Comparison of ENCODE assay signal across 22 cellular contexts in genomic region chr4:147645099-147645498, GRCh38. TPM values are rescaled to one million over a fixed set of nuclear protein-coding genes. Genes with fewer than 3 reads are reported as not detected.
A peak's percentile ranks its signal among the peaks of the same experiment; 100 is the strongest.
DNase-seq lines count a peak whose midpoint lies in the region; ATAC-seq, FAIRE-seq and TF ChIP-seq lines count a peak whose summit lies in the region.
"Had no signal": no experiment of that assay in that cellular context is flagged by ENCODE, and none has a peak within 500 bp of the region (broad histone marks: within the 10 kb centered on the region; RNA-seq: fewer than 3 reads in every experiment).

No MANE protein-coding gene starts in this region.

- no peak overlapping the region for H3K4me3 ChIP-seq in SK-N-SH (ENCODE audit: low read depth in 2 of 2, low read length in 1 of 2)
- no peak overlapping the region for H3K4me3 ChIP-seq in pancreas
- H3K4me3 ChIP-seq: A549; BLaER1 treated with 17β-estradiol and CSF1 and Interleukin-3, amounts not matched to agents 10 nM and 100 nM; HAP-1 had no signal

- no peak overlapping the region for H3K4me2 ChIP-seq in SK-N-SH
- H3K4me2 ChIP-seq: A549; BLaER1 treated with 17β-estradiol and CSF1 and Interleukin-3, amounts not matched to agents 10 nM and 100 nM had no signal

- ATAC-seq in SK-N-SH treated with all-trans-retinoic acid at 6 μM for 48 hours (no peak), pancreas (no peak), HG02870 (IDR thresholded peaks at IDR 0.05; ENCODE audit: unreplicated experiment) (no peak)
- ATAC-seq: A549 had no signal

- H4K20me1 ChIP-seq in SK-N-SH (ENCODE audit: insufficient read depth), result no peaks in the 10 kb centered on the region

- H3K4me1 ChIP-seq in SK-N-SH (ENCODE audit: control insufficient read depth in 1 of 2, insufficient read depth in 2 of 2, low read depth in 1 of 2, low read length in 1 of 2), result peaks cover 0 to 5% of the 10 kb centered on the region in 2 experiments; a peak in 3 of 4 replicates
- peaks cover 0 to 9% (median 0%) of the 10 kb centered on the region in 3 donors for H3K4me1 ChIP-seq in pancreas
- H3K4me1 ChIP-seq: A549; BLaER1 treated with 17β-estradiol and CSF1 and Interleukin-3, amounts not matched to agents 10 nM and 100 nM; HAP-1 had no signal

- no peak for TF ChIP-seq EP300 in SK-N-SH (IDR thresholded peaks at IDR 0.05; ENCODE audit: borderline replicate concordance in 1 of 2, low read depth in 1 of 2, low read length in 1 of 2)

- intact Hi-C loops in pancreas (cut with DNase I), result no loop called here

- peak; percentile 5 for FAIRE-seq in pancreas (lab: Jason Lieb, UNC)
- FAIRE-seq: A549, GM18507, H54 had no signal

- no peaks in the 10 kb centered on the region for H3K27me3 ChIP-seq in SK-N-SH (ENCODE audit: insufficient read depth)
- H3K27me3 ChIP-seq in pancreas, result no peaks in the 10 kb centered on the region
- H3K27me3 ChIP-seq: BE2C; BLaER1 treated with 17β-estradiol and CSF1 and Interleukin-3, amounts not matched to agents 10 nM and 100 nM had no signal

- H3K36me3 ChIP-seq in SK-N-SH (replicated peaks in 1 of 2; ENCODE audit: control insufficient read depth in 1 of 2, insufficient read depth in 2 of 2, low read length in 1 of 2) (peaks cover 8 to 16% of the 10 kb centered on the region in 2 experiments), pancreas (peaks cover 0 to 8% (median 0%) of the 10 kb centered on the region in 3 donors)

- H3K27ac ChIP-seq in SK-N-SH (ENCODE audit: low read depth in 2 of 2, low read length in 1 of 2) (no peak overlapping the region), pancreas (no peak overlapping the region)
- H3K27ac ChIP-seq: 22Rv1; A549; BLaER1 treated with 17β-estradiol and CSF1 and Interleukin-3, amounts not matched to agents 10 nM and 100 nM had no signal

- TF ChIP-seq CTCF in SK-N-SH (IDR thresholded peaks at IDR 0.05) (no peak), pancreas (IDR thresholded peaks at IDR 0.05) (no peak)

- H3K79me2 ChIP-seq in SK-N-SH (ENCODE audit: insufficient read depth), result peaks cover 11% of the 10 kb centered on the region

- DNase-seq in SK-N-SH (no peak), SK-N-DZ (ENCODE audit: low spot score) (peak; percentile 20), pancreas (no peak)
- DNase-seq in activated CD4-positive, alpha-beta T cell treated with anti-CD3 and anti-CD28 coated beads for 1 hour, result no peak
- DNase-seq: ACHN; AML-193; BE2C; Calu3; CD4-positive, alpha-beta T cell; COR-L47; DMS79 treated with DMSO at 0.1 percent for 48 hours; GF-D8; GOT3; HFFc6 had no signal

- H3K9me3 ChIP-seq in SK-N-SH (no peaks in the 10 kb centered on the region), pancreas (no peaks in the 10 kb centered on the region)
- H3K9me3 ChIP-seq: A549, BE2C, HAP-1 had no signal

- H3K9ac ChIP-seq in SK-N-SH, result no peak overlapping the region
- H3K9ac ChIP-seq: BLaER1 treated with 17β-estradiol and CSF1 and Interleukin-3, amounts not matched to agents 10 nM and 100 nM had no signal

- H3F3A ChIP-seq in SK-N-SH (replicated peaks; ENCODE audit: insufficient read depth), result peaks cover 8% of the 10 kb centered on the region

- CTCF ChIA-PET in SK-N-SH (lab: Yijun Ruan, JAX), result no interaction called here

- POLR2A ChIA-PET in SK-N-SH (lab: Yijun Ruan, JAX), result no interaction called here

- H3K9me2 ChIP-seq in SK-N-SH, result no peaks in the 10 kb centered on the region

- H2AFZ ChIP-seq in SK-N-SH (ENCODE audit: low read depth), result no peak overlapping the region

- TF ChIP-seq RAD21 in SK-N-SH (IDR thresholded peaks at IDR 0.05; ENCODE audit: low read length), result no peak

TF ChIP-seq in SK-N-SH treated with all-trans-retinoic acid at 6 μM for 48 hours, 23 proteins besides CTCF, POLR2A, EP300 and RAD21 (continues in another document):
- TF ChIP-seq OSR1 (CRISPR knock-in tag; IDR thresholded peaks at IDR 0.05) (no peak), RARB (CRISPR knock-in tag; IDR thresholded peaks at IDR 0.05) (no peak), SNAI2 (CRISPR knock-in tag; IDR thresholded peaks at IDR 0.05) (0 out of 2 replicates have a peak, but pooled peaks have one; percentile 56), CSDC2 (CRISPR knock-in tag; IDR thresholded peaks at IDR 0.05) (no peak), ISL1 (CRISPR knock-in tag; IDR thresholded peaks at IDR 0.05) (peak; percentile 99), PATZ1 (CRISPR knock-in tag; IDR thresholded peaks at IDR 0.05; ENCODE audit: borderline replicate concordance) (peak; percentile 69; the same call in 1 of the 2 replicates)
- TF ChIP-seq, protein P1, sequence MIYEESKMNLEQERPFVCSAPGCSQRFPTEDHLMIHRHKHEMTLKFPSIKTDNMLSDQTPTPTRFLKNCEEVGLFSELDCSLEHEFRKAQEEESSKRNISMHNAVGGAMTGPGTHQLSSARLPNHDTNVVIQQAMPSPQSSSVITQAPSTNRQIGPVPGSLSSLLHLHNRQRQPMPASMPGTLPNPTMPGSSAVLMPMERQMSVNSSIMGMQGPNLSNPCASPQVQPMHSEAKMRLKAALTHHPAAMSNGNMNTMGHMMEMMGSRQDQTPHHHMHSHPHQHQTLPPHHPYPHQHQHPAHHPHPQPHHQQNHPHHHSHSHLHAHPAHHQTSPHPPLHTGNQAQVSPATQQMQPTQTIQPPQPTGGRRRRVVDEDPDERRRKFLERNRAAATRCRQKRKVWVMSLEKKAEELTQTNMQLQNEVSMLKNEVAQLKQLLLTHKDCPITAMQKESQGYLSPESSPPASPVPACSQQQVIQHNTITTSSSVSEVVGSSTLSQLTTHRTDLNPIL (CRISPR knock-in tag; IDR thresholded peaks at IDR 0.05; ENCODE audit: low read depth), result peak; percentile 61; the same call in 1 of the 2 replicates

TF ChIP-seq in SK-N-SH, 30 proteins besides CTCF, POLR2A, EP300 and RAD21:
- TF ChIP-seq CHD2 (IDR thresholded peaks at IDR 0.05; ENCODE audit: low read length, partially characterized antibody) (no peak), TEAD4 (IDR thresholded peaks at IDR 0.05; ENCODE audit: borderline replicate concordance, insufficient read depth) (no peak), GATA2 (CRISPR knock-in tag; IDR thresholded peaks at IDR 0.05) (no peak), SMC3 (IDR thresholded peaks at IDR 0.05; ENCODE audit: low read depth, low read length) (no peak), NFIC (IDR thresholded peaks at IDR 0.05; ENCODE audit: borderline replicate concordance) (no peak), TCF12 (IDR thresholded peaks at IDR 0.05) (no peak), MEF2A (IDR thresholded peaks at IDR 0.05; ENCODE audit: borderline replicate concordance, low read depth) (no peak), FOXJ3 (CRISPR knock-in tag; IDR thresholded peaks at IDR 0.05) (no peak), GABPA (IDR thresholded peaks at IDR 0.05; ENCODE audit: low read depth) (no peak)
- TF ChIP-seq, protein P2, sequence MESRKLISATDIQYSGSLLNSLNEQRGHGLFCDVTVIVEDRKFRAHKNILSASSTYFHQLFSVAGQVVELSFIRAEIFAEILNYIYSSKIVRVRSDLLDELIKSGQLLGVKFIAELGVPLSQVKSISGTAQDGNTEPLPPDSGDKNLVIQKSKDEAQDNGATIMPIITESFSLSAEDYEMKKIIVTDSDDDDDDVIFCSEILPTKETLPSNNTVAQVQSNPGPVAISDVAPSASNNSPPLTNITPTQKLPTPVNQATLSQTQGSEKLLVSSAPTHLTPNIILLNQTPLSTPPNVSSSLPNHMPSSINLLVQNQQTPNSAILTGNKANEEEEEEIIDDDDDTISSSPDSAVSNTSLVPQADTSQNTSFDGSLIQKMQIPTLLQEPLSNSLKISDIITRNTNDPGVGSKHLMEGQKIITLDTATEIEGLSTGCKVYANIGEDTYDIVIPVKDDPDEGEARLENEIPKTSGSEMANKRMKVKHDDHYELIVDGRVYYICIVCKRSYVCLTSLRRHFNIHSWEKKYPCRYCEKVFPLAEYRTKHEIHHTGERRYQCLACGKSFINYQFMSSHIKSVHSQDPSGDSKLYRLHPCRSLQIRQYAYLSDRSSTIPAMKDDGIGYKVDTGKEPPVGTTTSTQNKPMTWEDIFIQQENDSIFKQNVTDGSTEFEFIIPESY (IDR thresholded peaks at IDR 0.05; ENCODE audit: borderline replicate concordance, low read depth), result no peak
- TF ChIP-seq, protein P3, sequence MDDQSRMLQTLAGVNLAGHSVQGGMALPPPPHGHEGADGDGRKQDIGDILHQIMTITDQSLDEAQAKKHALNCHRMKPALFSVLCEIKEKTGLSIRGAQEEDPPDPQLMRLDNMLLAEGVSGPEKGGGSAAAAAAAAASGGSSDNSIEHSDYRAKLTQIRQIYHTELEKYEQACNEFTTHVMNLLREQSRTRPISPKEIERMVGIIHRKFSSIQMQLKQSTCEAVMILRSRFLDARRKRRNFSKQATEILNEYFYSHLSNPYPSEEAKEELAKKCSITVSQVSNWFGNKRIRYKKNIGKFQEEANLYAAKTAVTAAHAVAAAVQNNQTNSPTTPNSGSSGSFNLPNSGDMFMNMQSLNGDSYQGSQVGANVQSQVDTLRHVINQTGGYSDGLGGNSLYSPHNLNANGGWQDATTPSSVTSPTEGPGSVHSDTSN (IDR thresholded peaks at IDR 0.05), result no peak

RNA-seq across cellular contexts. Expression of gene TMEM184C, which starts 27.9 kb away (rescaled TPM):
- polyA plus RNA-seq in SK-N-SH (2012; rRNA removed) (17.5 and 22.8 TPM in 2 replicates), pancreas (1 to 10 TPM; 2.2 to 6.8 TPM)
- 19.3 and 22.1 TPM in 2 replicates for polyA plus RNA-seq in SK-N-SH (2012; cell fraction: cytosol; rRNA removed)
- polyA plus RNA-seq in SK-N-SH (2012; cell fraction: nucleus; rRNA removed), result 13.5 and 18.7 TPM in 2 replicates
- 16.7 and 19.6 TPM in 2 replicates for polyA plus RNA-seq in SK-N-DZ (2014; cell fraction: cytosol; rRNA removed)
- 7.6 and 12.6 TPM in 2 replicates for polyA plus RNA-seq in SK-N-DZ (2014; cell fraction: nucleus; rRNA removed)
- 10 to 100 TPM; 10.5 to 19.2 (median 16.2) TPM for total RNA-seq in pancreas

RNA-seq across cellular contexts. Expression of gene PRMT9, which starts 38.9 kb away (rescaled TPM):
- polyA plus RNA-seq in SK-N-SH (2012; rRNA removed), result 3.9 and 5.1 TPM in 2 replicates
- 4.9 and 5.1 TPM in 2 replicates for polyA plus RNA-seq in SK-N-SH (2012; cell fraction: cytosol; rRNA removed)
- polyA plus RNA-seq in SK-N-SH (2012; cell fraction: nucleus; rRNA removed), result 6.1 and 13.5 TPM in 2 replicates
- 7.6 and 8.2 TPM in 2 replicates for polyA plus RNA-seq in SK-N-DZ (2014; cell fraction: cytosol; rRNA removed)
- 9.4 and 10.3 TPM in 2 replicates for polyA plus RNA-seq in SK-N-DZ (2014; cell fraction: nucleus; rRNA removed)
- total RNA-seq in pancreas, result 1 to 10 TPM; 3.1 to 5.1 (median 3.8) TPM
- 1 to 10 TPM; 4.2 to 6.4 TPM for polyA plus RNA-seq in pancreas
